In the genomic region with DNA sequence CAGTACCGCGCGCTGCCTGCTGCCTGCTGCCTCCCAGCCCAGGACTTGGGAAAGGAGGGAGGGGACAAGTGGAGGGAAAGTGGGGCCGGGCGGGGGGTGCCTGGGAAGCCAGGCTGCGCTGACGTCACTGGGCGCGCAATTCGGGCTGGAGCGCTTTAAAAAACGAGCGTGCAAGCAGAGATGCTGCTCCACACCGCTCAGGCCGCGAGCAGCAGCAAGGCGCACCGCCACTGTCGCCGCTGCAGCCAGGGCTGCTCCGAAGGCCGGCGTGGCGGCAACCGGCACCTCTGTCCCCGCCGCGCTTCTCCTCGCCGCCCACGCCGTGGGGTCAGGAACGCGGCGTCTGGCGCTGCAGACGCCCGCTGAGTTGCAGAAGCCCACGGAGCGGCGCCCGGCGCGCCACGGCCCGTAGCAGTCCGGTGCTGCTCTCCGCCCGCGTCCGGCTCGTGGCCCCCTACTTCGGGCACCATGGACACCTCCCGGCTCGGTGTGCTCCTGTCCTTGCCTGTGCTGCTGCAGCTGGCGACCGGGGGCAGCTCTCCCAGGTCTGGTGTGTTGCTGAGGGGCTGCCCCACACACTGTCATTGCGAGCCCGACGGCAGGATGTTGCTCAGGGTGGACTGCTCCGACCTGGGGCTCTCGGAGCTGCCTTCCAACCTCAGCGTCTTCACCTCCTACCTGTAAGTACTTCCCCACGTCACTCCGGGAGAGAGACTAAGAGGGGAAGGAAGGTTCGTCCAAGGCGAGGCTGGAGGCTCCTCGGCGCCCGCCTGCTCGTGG, we compare ENCODE assay signal across 2 cellular contexts.
TF ChIP-seq lines count a peak whose summit lies in the region.

A gene with protein sequence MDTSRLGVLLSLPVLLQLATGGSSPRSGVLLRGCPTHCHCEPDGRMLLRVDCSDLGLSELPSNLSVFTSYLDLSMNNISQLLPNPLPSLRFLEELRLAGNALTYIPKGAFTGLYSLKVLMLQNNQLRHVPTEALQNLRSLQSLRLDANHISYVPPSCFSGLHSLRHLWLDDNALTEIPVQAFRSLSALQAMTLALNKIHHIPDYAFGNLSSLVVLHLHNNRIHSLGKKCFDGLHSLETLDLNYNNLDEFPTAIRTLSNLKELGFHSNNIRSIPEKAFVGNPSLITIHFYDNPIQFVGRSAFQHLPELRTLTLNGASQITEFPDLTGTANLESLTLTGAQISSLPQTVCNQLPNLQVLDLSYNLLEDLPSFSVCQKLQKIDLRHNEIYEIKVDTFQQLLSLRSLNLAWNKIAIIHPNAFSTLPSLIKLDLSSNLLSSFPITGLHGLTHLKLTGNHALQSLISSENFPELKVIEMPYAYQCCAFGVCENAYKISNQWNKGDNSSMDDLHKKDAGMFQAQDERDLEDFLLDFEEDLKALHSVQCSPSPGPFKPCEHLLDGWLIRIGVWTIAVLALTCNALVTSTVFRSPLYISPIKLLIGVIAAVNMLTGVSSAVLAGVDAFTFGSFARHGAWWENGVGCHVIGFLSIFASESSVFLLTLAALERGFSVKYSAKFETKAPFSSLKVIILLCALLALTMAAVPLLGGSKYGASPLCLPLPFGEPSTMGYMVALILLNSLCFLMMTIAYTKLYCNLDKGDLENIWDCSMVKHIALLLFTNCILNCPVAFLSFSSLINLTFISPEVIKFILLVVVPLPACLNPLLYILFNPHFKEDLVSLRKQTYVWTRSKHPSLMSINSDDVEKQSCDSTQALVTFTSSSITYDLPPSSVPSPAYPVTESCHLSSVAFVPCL (plus strand): TSS at position 186 of the 780 bp plus-strand sequence. CDS start 283 bp downstream, at position 469.

TF ChIP-seq in HEK293, 187 proteins besides CTCF, POLR2A, EP300 and RAD21 (continued from another document):
- peak; percentile 37; the same call in 1 of the 2 replicates for TF ChIP-seq SP3 (tag by site-specific recombination; IDR thresholded peaks at IDR 0.05)
- peak; percentile 19; the same call in 1 of the 2 replicates for TF ChIP-seq ZIC2 (tag by site-specific recombination; IDR thresholded peaks at IDR 0.05)
- peak; percentile 50; the same call in 1 of the 2 replicates for TF ChIP-seq ZNF610 (tag by site-specific recombination; IDR thresholded peaks at IDR 0.05; ENCODE audit: borderline replicate concordance)
- no peak for TF ChIP-seq ZNF571 (tag by site-specific recombination; IDR thresholded peaks at IDR 0.05)
- TF ChIP-seq ZNF768 (tag by site-specific recombination; IDR thresholded peaks at IDR 0.05): no peak
- TF ChIP-seq ZXDB (tag by site-specific recombination; IDR thresholded peaks at IDR 0.05): no peak
- no peak for TF ChIP-seq ZNF623 (tag by site-specific recombination; IDR thresholded peaks at IDR 0.05)
- TF ChIP-seq, protein P1, sequence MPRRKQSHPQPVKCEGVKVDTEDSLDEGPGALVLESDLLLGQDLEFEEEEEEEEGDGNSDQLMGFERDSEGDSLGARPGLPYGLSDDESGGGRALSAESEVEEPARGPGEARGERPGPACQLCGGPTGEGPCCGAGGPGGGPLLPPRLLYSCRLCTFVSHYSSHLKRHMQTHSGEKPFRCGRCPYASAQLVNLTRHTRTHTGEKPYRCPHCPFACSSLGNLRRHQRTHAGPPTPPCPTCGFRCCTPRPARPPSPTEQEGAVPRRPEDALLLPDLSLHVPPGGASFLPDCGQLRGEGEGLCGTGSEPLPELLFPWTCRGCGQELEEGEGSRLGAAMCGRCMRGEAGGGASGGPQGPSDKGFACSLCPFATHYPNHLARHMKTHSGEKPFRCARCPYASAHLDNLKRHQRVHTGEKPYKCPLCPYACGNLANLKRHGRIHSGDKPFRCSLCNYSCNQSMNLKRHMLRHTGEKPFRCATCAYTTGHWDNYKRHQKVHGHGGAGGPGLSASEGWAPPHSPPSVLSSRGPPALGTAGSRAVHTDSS (tag by site-specific recombination; IDR thresholded peaks at IDR 0.05): no peak
- TF ChIP-seq, protein P2, sequence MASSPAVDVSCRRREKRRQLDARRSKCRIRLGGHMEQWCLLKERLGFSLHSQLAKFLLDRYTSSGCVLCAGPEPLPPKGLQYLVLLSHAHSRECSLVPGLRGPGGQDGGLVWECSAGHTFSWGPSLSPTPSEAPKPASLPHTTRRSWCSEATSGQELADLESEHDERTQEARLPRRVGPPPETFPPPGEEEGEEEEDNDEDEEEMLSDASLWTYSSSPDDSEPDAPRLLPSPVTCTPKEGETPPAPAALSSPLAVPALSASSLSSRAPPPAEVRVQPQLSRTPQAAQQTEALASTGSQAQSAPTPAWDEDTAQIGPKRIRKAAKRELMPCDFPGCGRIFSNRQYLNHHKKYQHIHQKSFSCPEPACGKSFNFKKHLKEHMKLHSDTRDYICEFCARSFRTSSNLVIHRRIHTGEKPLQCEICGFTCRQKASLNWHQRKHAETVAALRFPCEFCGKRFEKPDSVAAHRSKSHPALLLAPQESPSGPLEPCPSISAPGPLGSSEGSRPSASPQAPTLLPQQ (tag by site-specific recombination; IDR thresholded peaks at IDR 0.05): peak; percentile 88
- peak; percentile 44; the same call in 1 of the 2 replicates for TF ChIP-seq ZNF501 (tag by site-specific recombination; IDR thresholded peaks at IDR 0.05)
- TF ChIP-seq KLF8 (tag by site-specific recombination; IDR thresholded peaks at IDR 0.05): peak; percentile 65
- no peak for TF ChIP-seq ZNF239 (tag by site-specific recombination; IDR thresholded peaks at IDR 0.05)
- TF ChIP-seq ZNF266 (tag by site-specific recombination; IDR thresholded peaks at IDR 0.05; ENCODE audit: low read depth): no peak
- TF ChIP-seq, protein P3, sequence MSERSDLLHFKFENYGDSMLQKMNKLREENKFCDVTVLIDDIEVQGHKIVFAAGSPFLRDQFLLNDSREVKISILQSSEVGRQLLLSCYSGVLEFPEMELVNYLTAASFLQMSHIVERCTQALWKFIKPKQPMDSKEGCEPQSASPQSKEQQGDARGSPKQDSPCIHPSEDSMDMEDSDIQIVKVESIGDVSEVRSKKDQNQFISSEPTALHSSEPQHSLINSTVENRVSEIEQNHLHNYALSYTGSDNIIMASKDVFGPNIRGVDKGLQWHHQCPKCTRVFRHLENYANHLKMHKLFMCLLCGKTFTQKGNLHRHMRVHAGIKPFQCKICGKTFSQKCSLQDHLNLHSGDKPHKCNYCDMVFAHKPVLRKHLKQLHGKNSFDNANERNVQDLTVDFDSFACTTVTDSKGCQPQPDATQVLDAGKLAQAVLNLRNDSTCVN (tag by site-specific recombination; optimal IDR thresholded peaks at IDR 0.05): peak; percentile 90
- peak; percentile 68; the same call in 1 of the 2 replicates for TF ChIP-seq ZNF660 (tag by site-specific recombination; IDR thresholded peaks at IDR 0.05)
- peak; percentile 55; the same call in 1 of the 2 replicates for TF ChIP-seq ZNF600 (tag by site-specific recombination; IDR thresholded peaks at IDR 0.05)
- no peak for TF ChIP-seq ZFP41 (tag by site-specific recombination; IDR thresholded peaks at IDR 0.05; ENCODE audit: borderline replicate concordance)
- TF ChIP-seq, protein P4, sequence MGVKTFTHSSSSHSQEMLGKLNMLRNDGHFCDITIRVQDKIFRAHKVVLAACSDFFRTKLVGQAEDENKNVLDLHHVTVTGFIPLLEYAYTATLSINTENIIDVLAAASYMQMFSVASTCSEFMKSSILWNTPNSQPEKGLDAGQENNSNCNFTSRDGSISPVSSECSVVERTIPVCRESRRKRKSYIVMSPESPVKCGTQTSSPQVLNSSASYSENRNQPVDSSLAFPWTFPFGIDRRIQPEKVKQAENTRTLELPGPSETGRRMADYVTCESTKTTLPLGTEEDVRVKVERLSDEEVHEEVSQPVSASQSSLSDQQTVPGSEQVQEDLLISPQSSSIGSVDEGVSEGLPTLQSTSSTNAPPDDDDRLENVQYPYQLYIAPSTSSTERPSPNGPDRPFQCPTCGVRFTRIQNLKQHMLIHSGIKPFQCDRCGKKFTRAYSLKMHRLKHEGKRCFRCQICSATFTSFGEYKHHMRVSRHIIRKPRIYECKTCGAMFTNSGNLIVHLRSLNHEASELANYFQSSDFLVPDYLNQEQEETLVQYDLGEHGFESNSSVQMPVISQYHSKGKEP (tag by site-specific recombination; IDR thresholded peaks at IDR 0.05): peak; percentile 62; the same call in 1 of the 2 replicates

TF ChIP-seq in HepG2, 621 proteins besides CTCF, POLR2A, EP300 and RAD21 (continued from another document and continues in another):
- TF ChIP-seq, protein P5, sequence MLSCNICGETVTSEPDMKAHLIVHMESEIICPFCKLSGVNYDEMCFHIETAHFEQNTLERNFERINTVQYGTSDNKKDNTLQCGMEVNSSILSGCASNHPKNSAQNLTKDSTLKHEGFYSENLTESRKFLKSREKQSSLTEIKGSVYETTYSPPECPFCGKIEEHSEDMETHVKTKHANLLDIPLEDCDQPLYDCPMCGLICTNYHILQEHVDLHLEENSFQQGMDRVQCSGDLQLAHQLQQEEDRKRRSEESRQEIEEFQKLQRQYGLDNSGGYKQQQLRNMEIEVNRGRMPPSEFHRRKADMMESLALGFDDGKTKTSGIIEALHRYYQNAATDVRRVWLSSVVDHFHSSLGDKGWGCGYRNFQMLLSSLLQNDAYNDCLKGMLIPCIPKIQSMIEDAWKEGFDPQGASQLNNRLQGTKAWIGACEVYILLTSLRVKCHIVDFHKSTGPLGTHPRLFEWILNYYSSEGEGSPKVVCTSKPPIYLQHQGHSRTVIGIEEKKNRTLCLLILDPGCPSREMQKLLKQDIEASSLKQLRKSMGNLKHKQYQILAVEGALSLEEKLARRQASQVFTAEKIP (CRISPR knock-in tag; IDR thresholded peaks at IDR 0.05; ENCODE audit: borderline replicate concordance): no peak
- TF ChIP-seq NFYB (CRISPR knock-in tag; IDR thresholded peaks at IDR 0.05): no peak
- no peak for TF ChIP-seq CBX1 (IDR thresholded peaks at IDR 0.05; ENCODE audit: low read depth)
- no peak for TF ChIP-seq NFE2L1 (CRISPR knock-in tag; IDR thresholded peaks at IDR 0.05; ENCODE audit: borderline replicate concordance)
- TF ChIP-seq SMARCE1 (IDR thresholded peaks at IDR 0.05; ENCODE audit: borderline replicate concordance): no peak
- no peak for TF ChIP-seq HMGA1 (CRISPR knock-in tag; conservative IDR thresholded peaks at IDR 0.05)
- TF ChIP-seq ZNF296 (CRISPR knock-in tag; conservative IDR thresholded peaks at IDR 0.05): no peak
- TF ChIP-seq, protein P6, sequence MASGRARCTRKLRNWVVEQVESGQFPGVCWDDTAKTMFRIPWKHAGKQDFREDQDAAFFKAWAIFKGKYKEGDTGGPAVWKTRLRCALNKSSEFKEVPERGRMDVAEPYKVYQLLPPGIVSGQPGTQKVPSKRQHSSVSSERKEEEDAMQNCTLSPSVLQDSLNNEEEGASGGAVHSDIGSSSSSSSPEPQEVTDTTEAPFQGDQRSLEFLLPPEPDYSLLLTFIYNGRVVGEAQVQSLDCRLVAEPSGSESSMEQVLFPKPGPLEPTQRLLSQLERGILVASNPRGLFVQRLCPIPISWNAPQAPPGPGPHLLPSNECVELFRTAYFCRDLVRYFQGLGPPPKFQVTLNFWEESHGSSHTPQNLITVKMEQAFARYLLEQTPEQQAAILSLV (CRISPR knock-in tag; IDR thresholded peaks at IDR 0.05; ENCODE audit: borderline replicate concordance): no peak
- no peak for TF ChIP-seq EZH2 (conservative IDR thresholded peaks at IDR 0.05; ENCODE audit: low read depth, low read length)
- peak; percentile 46; the same call in 1 of the 2 replicates for TF ChIP-seq GZF1 (CRISPR knock-in tag; IDR thresholded peaks at IDR 0.05)
- no peak for TF ChIP-seq ZFP37 (CRISPR knock-in tag; IDR thresholded peaks at IDR 0.05; ENCODE audit: borderline replicate concordance)
- no peak for TF ChIP-seq BHLHE40 (IDR thresholded peaks at IDR 0.05; ENCODE audit: low read length)
- peak; percentile 45 for TF ChIP-seq MED1 (CRISPR knock-in tag; IDR thresholded peaks at IDR 0.05)
- no peak for TF ChIP-seq ZNF550 (CRISPR knock-in tag; IDR thresholded peaks at IDR 0.05; ENCODE audit: borderline replicate concordance)
- TF ChIP-seq ZNF33A (CRISPR knock-in tag; IDR thresholded peaks at IDR 0.05; ENCODE audit: borderline replicate concordance): no peak
- no peak; the same call in 1 of the 2 replicates for TF ChIP-seq NFKB2 (CRISPR knock-in tag; IDR thresholded peaks at IDR 0.05; ENCODE audit: borderline replicate concordance)
- peak; percentile 18; the same call in 1 of the 2 replicates for TF ChIP-seq HDAC2 (CRISPR knock-in tag; IDR thresholded peaks at IDR 0.05)
- peak; percentile 25; the same call in 1 of the 2 replicates for TF ChIP-seq IRX3 (CRISPR knock-in tag; IDR thresholded peaks at IDR 0.05; ENCODE audit: borderline replicate concordance, low read depth)
- TF ChIP-seq ZBTB38 (CRISPR knock-in tag; IDR thresholded peaks at IDR 0.05): no peak
- TF ChIP-seq, protein P7, sequence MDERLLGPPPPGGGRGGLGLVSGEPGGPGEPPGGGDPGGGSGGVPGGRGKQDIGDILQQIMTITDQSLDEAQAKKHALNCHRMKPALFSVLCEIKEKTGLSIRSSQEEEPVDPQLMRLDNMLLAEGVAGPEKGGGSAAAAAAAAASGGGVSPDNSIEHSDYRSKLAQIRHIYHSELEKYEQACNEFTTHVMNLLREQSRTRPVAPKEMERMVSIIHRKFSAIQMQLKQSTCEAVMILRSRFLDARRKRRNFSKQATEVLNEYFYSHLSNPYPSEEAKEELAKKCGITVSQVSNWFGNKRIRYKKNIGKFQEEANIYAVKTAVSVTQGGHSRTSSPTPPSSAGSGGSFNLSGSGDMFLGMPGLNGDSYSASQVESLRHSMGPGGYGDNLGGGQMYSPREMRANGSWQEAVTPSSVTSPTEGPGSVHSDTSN (CRISPR knock-in tag; IDR thresholded peaks at IDR 0.05): no peak
- no peak for TF ChIP-seq MIER2 (CRISPR knock-in tag; IDR thresholded peaks at IDR 0.05)
- TF ChIP-seq, protein P8, sequence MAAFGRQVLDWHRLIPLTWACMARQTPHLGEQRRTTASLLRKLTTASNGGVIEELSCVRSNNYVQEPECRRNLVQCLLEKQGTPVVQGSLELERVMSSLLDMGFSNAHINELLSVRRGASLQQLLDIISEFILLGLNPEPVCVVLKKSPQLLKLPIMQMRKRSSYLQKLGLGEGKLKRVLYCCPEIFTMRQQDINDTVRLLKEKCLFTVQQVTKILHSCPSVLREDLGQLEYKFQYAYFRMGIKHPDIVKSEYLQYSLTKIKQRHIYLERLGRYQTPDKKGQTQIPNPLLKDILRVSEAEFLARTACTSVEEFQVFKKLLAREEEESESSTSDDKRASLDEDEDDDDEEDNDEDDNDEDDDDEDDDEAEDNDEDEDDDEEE (CRISPR knock-in tag; IDR thresholded peaks at IDR 0.05): no peak
- TF ChIP-seq FOSL1 (CRISPR knock-in tag; IDR thresholded peaks at IDR 0.05; ENCODE audit: borderline replicate concordance): 0 out of 2 replicates have a peak, but pooled peaks have one; percentile 22
